ENCODE assay signal across 8 cellular contexts in genomic region chr2:36663851-36664715, GRCh38. TPM values are rescaled to one million over a fixed set of nuclear protein-coding genes. Genes with fewer than 3 reads are reported as not detected.
DNase-seq lines count a peak whose midpoint lies in the region; ATAC-seq and TF ChIP-seq lines count a peak whose summit lies in the region.

No MANE protein-coding gene starts in this region.

- CTCF ChIA-PET in AG04450 (lab: Charles Lee) (interaction anchor here (0.5 to 3.4 kb wide), 66 partner anchors 8 to 792 kb away, joined by 3 to 37 read pairs (median 4); partner anchors contain the start of gene CRIM1), HEK293T (lab: Yijun Ruan, JAX) (interaction anchor here (0.5 to 2.1 kb wide), 7 partner anchors 8 to 1073 kb away, joined by 3 to 6 read pairs (median 4); no protein-coding TSS in a partner anchor), RWPE1 (lab: Yijun Ruan, JAX) (interaction anchor here (0.6 to 1.4 kb wide), 11 partner anchors 11 to 472 kb away, joined by 3 to 6 read pairs (median 3); partner anchors contain the start of gene CRIM1)
- CTCF ChIA-PET in activated naive CD4-positive, alpha-beta T cell treated with anti-CD3 and anti-CD28 coated beads, Interleukin-2, amount 10 ng/mL, durations not matched to agents 7 days and 5 days (lab: Charles Lee), result interaction anchor here (0.9 to 1.8 kb wide), 12 partner anchors 13 to 687 kb away, joined by 3 to 11 read pairs (median 4); no protein-coding TSS in a partner anchor

- H3K4me1 Mint-ChIP-seq in activated naive CD4-positive, alpha-beta T cell treated with anti-CD3 and anti-CD28 coated beads, Interleukin-2, amount 10 ng/mL, durations not matched to agents 7 days and 5 days, result no peaks in the 10 kb centered on the region

- no peak overlapping the region for H3K4me3 Mint-ChIP-seq in activated naive CD4-positive, alpha-beta T cell treated with anti-CD3 and anti-CD28 coated beads, Interleukin-2, amount 10 ng/mL, durations not matched to agents 7 days and 5 days

- H3K27ac ChIP-seq in AG04450 (ENCODE audit: low read depth, low read length) (no peak overlapping the region), RWPE1 (no peak overlapping the region)

- no peak overlapping the region for H3K27ac Mint-ChIP-seq in activated naive CD4-positive, alpha-beta T cell treated with anti-CD3 and anti-CD28 coated beads, Interleukin-2, amount 10 ng/mL, durations not matched to agents 7 days and 5 days

- POLR2A ChIA-PET in AG04450 (lab: Yijun Ruan, JAX) (interaction anchor here (0.6 to 1.2 kb wide), 2 partner anchors 47 to 107 kb away, joined by 5 to 6 read pairs; no protein-coding TSS in a partner anchor), HEK293T (lab: Yijun Ruan, JAX) (no interaction called here), RWPE1 (lab: Yijun Ruan, JAX; ENCODE audit: low non-redundant PET) (no interaction called here)

- TF ChIP-seq CTCF in AG04450 (IDR thresholded peaks at IDR 0.05; ENCODE audit: low read depth, low read length) (peak; percentile 74), GM10266 (IDR thresholded peaks at IDR 0.05; ENCODE audit: control insufficient read depth, insufficient read depth, low read depth, missing control alignments) (peak; percentile 78), LNCAP (IDR thresholded peaks at IDR 0.05) (peak; percentile 72), RWPE1 (conservative IDR thresholded peaks at IDR 0.05; ENCODE audit: low read depth) (peak; percentile 82), epithelial cell of esophagus (IDR thresholded peaks at IDR 0.05; ENCODE audit: insufficient read depth, low read depth, low read length, missing control alignments) (peak; percentile 79), mucosa of descending colon (IDR thresholded peaks at IDR 0.05) (peak; percentile 54)

- intact Hi-C loops in mucosa of descending colon (cut with DNase I, micrococcal nuclease), result loop anchor here (5.0 to 10.0 kb wide), 3 partner anchors 139 to 312 kb away; partner anchors contain the start of gene CRIM1 (in 1 of the 2)

- no peaks in the 10 kb centered on the region for H3K36me3 Mint-ChIP-seq in activated naive CD4-positive, alpha-beta T cell treated with anti-CD3 and anti-CD28 coated beads, Interleukin-2, amount 10 ng/mL, durations not matched to agents 7 days and 5 days

- peaks cover 4% of the 10 kb centered on the region for H3K27me3 Mint-ChIP-seq in activated naive CD4-positive, alpha-beta T cell treated with anti-CD3 and anti-CD28 coated beads, Interleukin-2, amount 10 ng/mL, durations not matched to agents 7 days and 5 days

- H3K9me3 Mint-ChIP-seq in activated naive CD4-positive, alpha-beta T cell treated with anti-CD3 and anti-CD28 coated beads, Interleukin-2, amount 10 ng/mL, durations not matched to agents 7 days and 5 days, result no peaks in the 10 kb centered on the region

- DNase-seq in AG04450 (ENCODE audit: low read depth, low spot score), result no peak
- peak; percentile 41 for DNase-seq in GM10266 (ENCODE audit: extremely low spot score)
- DNase-seq in HEK293T (ENCODE audit: extremely low spot score), result peak; percentile 58
- peak; percentile 44 for DNase-seq in RWPE1 (ENCODE audit: low spot score)
- peak; percentile 82 for DNase-seq in epithelial cell of esophagus (ENCODE audit: low read depth)
- DNase-seq in mucosa of descending colon, result peak in 1 of 3 donors; percentile 53
- no peak for DNase-seq in activated naive CD4-positive, alpha-beta T cell treated with anti-CD3 and anti-CD28 coated beads, Interleukin-2, amount 10 ng/mL, durations not matched to agents 7 days and 5 days

- no peaks in the 10 kb centered on the region for H3K27me3 ChIP-seq in AG04450 (ENCODE audit: control insufficient read depth, insufficient read depth, low read length)

- H3K36me3 ChIP-seq in mucosa of descending colon (ENCODE audit: low read depth), result no peaks in the 10 kb centered on the region

- no peaks in the 10 kb centered on the region for H3K9me3 ChIP-seq in AG04450 (ENCODE audit: control insufficient read depth, insufficient read depth, low read length)
- no peaks in the 10 kb centered on the region for H3K9me3 ChIP-seq in mucosa of descending colon

- ATAC-seq in mucosa of descending colon, result peak; percentile 85

- no peaks in the 10 kb centered on the region for H3K4me1 ChIP-seq in mucosa of descending colon (ENCODE audit: low read depth)

- H3K4me3 ChIP-seq in AG04450 (ENCODE audit: low read depth, low read length) (no peak overlapping the region), epithelial cell of esophagus (ENCODE audit: low read length) (no peak overlapping the region), mucosa of descending colon (no peak overlapping the region)

TF ChIP-seq in HEK293T, 16 proteins besides CTCF, POLR2A, EP300 and RAD21:
- TF ChIP-seq ZNF384 (IDR thresholded peaks at IDR 0.05) (no peak), LEF1 (IDR thresholded peaks at IDR 0.05; ENCODE audit: borderline replicate concordance) (no peak), FOXA1 (IDR thresholded peaks at IDR 0.05) (no peak), NFRKB (IDR thresholded peaks at IDR 0.05) (no peak), L3MBTL2 (conservative IDR thresholded peaks at IDR 0.05) (0 out of 2 replicates have a peak, but pooled peaks have one; percentile 33)

RNA-seq across cellular contexts. Expression of gene VIT, which starts 32.4 kb away (rescaled TPM):
- polyA plus RNA-seq in AG04450 (2011; rRNA removed), result not detected in 2 replicates
- not detected in 2 replicates for polyA minus RNA-seq in AG04450 (2011; rRNA and poly(A)+ RNA removed)
- total RNA-seq in mucosa of descending colon, result 1 to 10 TPM in 2 of 3 donors, not detected in 1; 1.3 to 3.5 TPM

Comparison
In these comparisons a context has a peak if more than half of its experiments do, and no peak if none do; other contexts are left out.
1. DNase-seq: peak in GM10266 (single experiment), HEK293T (single experiment), RWPE1 (single experiment) and epithelial cell of esophagus (single experiment); none in AG04450 (single experiment) and activated naive CD4-positive, alpha-beta T cell treated with anti-CD3 and anti-CD28 coated beads, Interleukin-2, amount 10 ng/mL, durations not matched to agents 7 days and 5 days (single experiment).
2. Peak in every context shown above with its lines, with median percentiles within 50 percentile points of each other: CTCF ChIP-seq.